17 cellular contexts compared by ENCODE assay signal in genomic region chr17:66403846-66404597, GRCh38.
DNase-seq lines count a peak whose midpoint lies in the region; ATAC-seq and TF ChIP-seq lines count a peak whose summit lies in the region.
"Had no signal": no experiment of that assay in that cellular context is flagged by ENCODE, and none has a peak within 500 bp of the region (broad histone marks: within the 10 kb centered on the region; RNA-seq: fewer than 3 reads in every experiment).

No MANE protein-coding gene starts in this region.

- POLR2A ChIA-PET in PC-9 (lab: Charles Lee; ENCODE audit: unreplicated experiment): no interaction called here

- CTCF ChIA-PET in PC-9 (lab: Charles Lee): interaction anchor here (0.6 kb wide), 1 partner anchor 211 kb away, joined by 4 read pairs; no protein-coding TSS in a partner anchor

- H3K9me2 ChIP-seq in PC-9 (ENCODE audit: insufficient read depth): no peaks in the 10 kb centered on the region

- 0 out of 2 replicates have a peak, but pooled peaks cover under 1% of the 10 kb centered on the region for H3F3A ChIP-seq in PC-9 (ENCODE audit: insufficient read depth, low read depth)

- H3K9me3 ChIP-seq in PC-9 (ENCODE audit: insufficient read depth, low read depth): no peaks in the 10 kb centered on the region
- H3K9me3 ChIP-seq: prostate gland had no signal

- DNase-seq in T-helper 2 cell treated with Interferon-gamma antibody and Interleukin-4, amounts not matched to agents 5 μg/mL and 100 μg/mL, for 36 hours (ENCODE audit: low spot score): no peak
- DNase-seq in T-helper 2 cell: no peak
- peak; percentile 59 for DNase-seq in MV-4-11 (lab: John Stamatoyannopoulos, UW)
- no peak for DNase-seq in natural killer cell
- DNase-seq in GDM1 (lab: John Stamatoyannopoulos, UW): no peak
- DNase-seq in kidney tubule cell (ENCODE audit: low spot score): no peak
- DNase-seq in PC-9: no peak
- DNase-seq: ACHN; activated CD4-positive, alpha-beta T cell treated with anti-CD3 and anti-CD28 coated beads, Interleukin-2, amount 50 U/mL, for 48 hours; DMS53; midbrain; NCI-H187 treated with DMSO at 0.1 percent for 48 hours; stimulated activated CD8-positive, alpha-beta memory T cell treated with anti-CD3 and anti-CD28 coated beads, Interleukin-4, amount 100 ng/mL, for 48 hours had no signal

- peaks cover 30% of the 10 kb centered on the region for H3K36me3 Mint-ChIP-seq in T-helper 2 cell treated with Interferon-gamma antibody and Interleukin-4, amounts not matched to agents 5 μg/mL and 100 μg/mL, for 36 hours (ENCODE audit: low read depth)
- H3K36me3 Mint-ChIP-seq in brain: no peaks in the 10 kb centered on the region
- no peaks in the 10 kb centered on the region for H3K36me3 Mint-ChIP-seq in natural killer cell

- intact Hi-C loops in natural killer cell (cut with micrococcal nuclease): loop anchor here (10.0 kb wide), 1 partner anchor 161 kb away; no protein-coding TSS in a partner anchor
- intact Hi-C loops in PC-9 (cut with micrococcal nuclease; ENCODE audit: unreplicated experiment): no loop called here

- H3K27ac Mint-ChIP-seq in T-helper 2 cell treated with Interferon-gamma antibody and Interleukin-4, amounts not matched to agents 5 μg/mL and 100 μg/mL, for 36 hours: peak overlapping the region; percentile 73
- H3K27ac Mint-ChIP-seq in brain: peak overlapping the region; percentile 9 to 93 (median 84)
- H3K27ac Mint-ChIP-seq in natural killer cell: peak overlapping the region; percentile 6 to 72

- no peak overlapping the region for H3K4me3 ChIP-seq in PC-9
- H3K4me3 ChIP-seq: GM12878, prostate gland had no signal

- H3K4me2 ChIP-seq in PC-9: no peak overlapping the region

- H3K79me2 ChIP-seq in PC-9 (ENCODE audit: low read depth): peaks cover 51% of the 10 kb centered on the region

- peaks cover 4% of the 10 kb centered on the region for H3K9me3 Mint-ChIP-seq in T-helper 2 cell treated with Interferon-gamma antibody and Interleukin-4, amounts not matched to agents 5 μg/mL and 100 μg/mL, for 36 hours
- H3K9me3 Mint-ChIP-seq in brain (peaks cover 0 to 2% (median 0%) of the 10 kb centered on the region in 5 experiments), natural killer cell (no peaks in the 10 kb centered on the region)

- peaks cover 76% of the 10 kb centered on the region for H3K4me1 Mint-ChIP-seq in T-helper 2 cell treated with Interferon-gamma antibody and Interleukin-4, amounts not matched to agents 5 μg/mL and 100 μg/mL, for 36 hours (ENCODE audit: low read depth)
- H3K4me1 Mint-ChIP-seq in brain (peaks cover 60% of the 10 kb centered on the region), natural killer cell (peaks cover 63 to 71% of the 10 kb centered on the region in 2 donors)

- no peaks in the 10 kb centered on the region for H4K20me1 ChIP-seq in PC-9 (ENCODE audit: insufficient read depth)

- H3K36me3 ChIP-seq in PC-9 (ENCODE audit: low read depth): no peaks in the 10 kb centered on the region
- H3K36me3 ChIP-seq: prostate gland had no signal

- no peaks in the 10 kb centered on the region for H3K27me3 ChIP-seq in PC-9 (ENCODE audit: insufficient read depth, low read depth)

- no peak overlapping the region for H3K27ac ChIP-seq in PC-9
- H3K27ac ChIP-seq: prostate gland had no signal

- peak overlapping the region; percentile 59 for H3K4me3 Mint-ChIP-seq in T-helper 2 cell treated with Interferon-gamma antibody and Interleukin-4, amounts not matched to agents 5 μg/mL and 100 μg/mL, for 36 hours
- H3K4me3 Mint-ChIP-seq in brain (peak overlapping the region in 4 of 5 experiments; percentile 8 to 73 (median 34)), natural killer cell (no peak overlapping the region)

- ATAC-seq in natural killer cell: no peak
- ATAC-seq: GM12878, HCT116 had no signal

- no peaks in the 10 kb centered on the region for H3K27me3 Mint-ChIP-seq in T-helper 2 cell treated with Interferon-gamma antibody and Interleukin-4, amounts not matched to agents 5 μg/mL and 100 μg/mL, for 36 hours (ENCODE audit: low read depth)
- H3K27me3 Mint-ChIP-seq in brain: peaks cover 4% of the 10 kb centered on the region
- H3K27me3 Mint-ChIP-seq in natural killer cell (ENCODE audit: low read depth in 2 of 2): no peaks in the 10 kb centered on the region

- no TSS peak for BruUV-seq in PC-9 (replicated peaks; lab: Mats Ljungman, UMichigan)

- H2AFZ ChIP-seq in PC-9: no peak overlapping the region

- H3K4me1 ChIP-seq in PC-9 (replicated peaks; ENCODE audit: insufficient read depth): no peaks in the 10 kb centered on the region

- no peak for TF ChIP-seq CTCF in brain (conservative IDR thresholded peaks at IDR 0.05)
- TF ChIP-seq CTCF in natural killer cell (IDR thresholded peaks at IDR 0.05): no peak
- no peak for TF ChIP-seq CTCF in PC-9 (conservative IDR thresholded peaks at IDR 0.05)
